8 cellular contexts compared by ENCODE assay signal in genomic region chr13:21603531-21604448, GRCh38.
DNase-seq lines count a peak whose midpoint lies in the region; ATAC-seq lines count a peak whose summit lies in the region.

MICU2 (minus strand) TSS chr13:21604170; CDS start chr13:21604148, 22 bp downstream.

- H3K27ac Mint-ChIP-seq in central memory CD8-positive, alpha-beta T cell (ENCODE audit: low read depth), result peak within 1 kb of the TSS; percentile 93

- peaks cover 5% of the 10 kb centered on the region for H3K9me3 Mint-ChIP-seq in central memory CD8-positive, alpha-beta T cell

- H3K4me1 Mint-ChIP-seq in central memory CD8-positive, alpha-beta T cell, result peaks cover 40% of the 10 kb centered on the region

- ATAC-seq in GM18909 (IDR thresholded peaks at IDR 0.05; ENCODE audit: poor library complexity, unreplicated experiment) (peak; percentile 97), HG03175 (IDR thresholded peaks at IDR 0.05; ENCODE audit: unreplicated experiment) (peak; percentile 96)
- ATAC-seq in central memory CD8-positive, alpha-beta T cell (replicated peaks; ENCODE audit: extremely low read depth, poor library complexity, severe bottlenecking), result peak; percentile 94

- H3K36me3 Mint-ChIP-seq in central memory CD8-positive, alpha-beta T cell (ENCODE audit: insufficient read depth), result peaks cover 21% of the 10 kb centered on the region

- DNase-seq in AG08395 (ENCODE audit: low spot score), result peak; percentile 96
- DNase-seq in NCI-H345 treated with DMSO at 0.1 percent for 48 hours (lab: John Stamatoyannopoulos, UW; ENCODE audit: unreplicated experiment), result peak; percentile 60
- DNase-seq in activated CD4-positive, CD25-positive, alpha-beta regulatory T cell treated with anti-CD3 and anti-CD28 coated beads, Interleukin-2, amount 50 U/mL, for 16 hours (ENCODE audit: low read depth, low spot score), result peak; percentile 90
- DNase-seq in central memory CD8-positive, alpha-beta T cell (ENCODE audit: low spot score in 2 of 2), result peak; percentile 92 to 94
- DNase-seq in iris pigment epithelial cell (ENCODE audit: low read depth), result peak; percentile 95
- DNase-seq in stimulated activated CD4-positive, alpha-beta T cell treated with anti-CD3 and anti-CD28 coated beads, Interleukin-12 subunit alpha, Interleukin-12 subunit beta, amount 100 ng/mL, for 24 hours (ENCODE audit: low read depth in 2 of 2), result peak; percentile 91 to 92

- peaks cover 11% of the 10 kb centered on the region for H3K27me3 Mint-ChIP-seq in central memory CD8-positive, alpha-beta T cell

- H3K4me3 Mint-ChIP-seq in central memory CD8-positive, alpha-beta T cell, result peak within 1 kb of the TSS; percentile 84

Comparison
In these comparisons a context has a peak if more than half of its experiments do, and no peak if none do; other contexts are left out.
1. Peak in every context shown above with its lines: DNase-seq and ATAC-seq.